ENCODE assay signal across 9 cellular contexts in the genomic region with DNA sequence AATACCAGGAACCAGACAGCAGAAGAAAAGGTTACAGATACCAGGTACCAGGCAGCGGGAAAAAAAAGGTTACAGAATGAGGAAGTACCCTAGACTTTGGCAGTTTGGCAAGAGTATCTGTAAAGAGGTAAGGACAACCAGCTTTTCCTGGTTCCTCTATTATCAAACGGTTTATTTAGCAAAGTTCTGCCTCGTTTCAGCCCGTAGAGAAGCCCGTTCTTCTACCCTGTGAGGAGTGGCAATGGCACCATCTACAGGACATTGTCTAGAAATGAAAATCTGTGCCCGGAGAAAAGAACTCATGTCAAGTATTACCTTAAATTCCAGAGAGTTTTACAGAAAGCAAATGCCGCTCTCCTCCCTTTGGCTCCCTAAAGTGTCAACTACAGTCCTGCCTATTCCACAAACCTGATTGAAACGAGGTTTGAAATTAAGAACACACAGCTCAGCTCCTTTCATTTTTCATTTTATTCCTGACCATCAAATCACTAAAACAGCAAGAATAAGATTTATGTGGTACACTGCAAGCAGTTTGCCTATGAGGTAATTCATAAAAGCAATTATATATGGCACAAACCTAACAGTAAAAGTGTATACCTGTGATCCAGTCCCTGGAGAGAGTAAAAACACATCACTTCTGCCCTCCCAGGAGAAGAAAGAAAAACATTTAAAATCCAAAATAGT.
DNase-seq lines count a peak whose midpoint lies in the region; ATAC-seq and TF ChIP-seq lines count a peak whose summit lies in the region.
"Had no signal": no experiment of that assay in that cellular context is flagged by ENCODE, and none has a peak within 500 bp of the region (broad histone marks: within the 10 kb centered on the region; RNA-seq: fewer than 3 reads in every experiment).

No MANE protein-coding gene starts in this region.

- H2BK15ac ChIP-seq in neuronal stem cell (ENCODE audit: low read length): no peak overlapping the region

- H3K36me3 ChIP-seq in esophagus muscularis mucosa (no peaks in the 10 kb centered on the region), neuronal stem cell (replicated peaks in 1 of 2; ENCODE audit: control insufficient read depth in 2 of 2, insufficient read depth in 2 of 2, low read length in 2 of 2) (no peaks in the 10 kb centered on the region)

- no peak overlapping the region for H2BK12ac ChIP-seq in neuronal stem cell (ENCODE audit: low read length)

- no peaks in the 10 kb centered on the region for H3K9me3 ChIP-seq in esophagus muscularis mucosa
- peaks cover 0 to 3% of the 10 kb centered on the region in 2 donors for H3K9me3 ChIP-seq in neuronal stem cell (replicated peaks in 1 of 2; ENCODE audit: control insufficient read depth in 2 of 2, insufficient read depth in 1 of 2, low read depth in 1 of 2, low read length in 2 of 2)

- DNase-seq in D341Med (ENCODE audit: low spot score) (peak; percentile 41), HT1080 (ENCODE audit: low read depth) (peak; percentile 14), RWPE1 (ENCODE audit: low spot score) (peak; percentile 38), esophagus muscularis mucosa (ENCODE audit: extremely low spot score) (no peak), neuronal stem cell (ENCODE audit: low spot score) (peak; percentile 50)
- no peak for DNase-seq in effector CD4-positive, alpha-beta T cell

- CTCF ChIA-PET in RWPE1 (lab: Yijun Ruan, JAX): interaction anchor here (0.6 to 0.8 kb wide), 2 partner anchors 103 to 1123 kb away, joined by 3 to 4 read pairs; no protein-coding TSS in a partner anchor

- TF ChIP-seq EP300 in esophagus muscularis mucosa (IDR thresholded peaks at IDR 0.05): no peak

- H2AK5ac ChIP-seq in neuronal stem cell (ENCODE audit: low read depth, low read length): no peak overlapping the region

- POLR2A ChIA-PET in RWPE1 (lab: Yijun Ruan, JAX; ENCODE audit: low non-redundant PET): no interaction called here

- H2AFZ ChIP-seq in neuronal stem cell (ENCODE audit: low read length): no peak overlapping the region

- intact Hi-C loops in esophagus muscularis mucosa (cut with DNase I): no loop called here

- H3K4me1 ChIP-seq in esophagus muscularis mucosa: no peaks in the 10 kb centered on the region
- no peaks in the 10 kb centered on the region for H3K4me1 ChIP-seq in neuronal stem cell (ENCODE audit: control insufficient read depth in 2 of 2, insufficient read depth in 1 of 2, low read depth in 1 of 2, low read length in 2 of 2)

- no peak for ATAC-seq in GM18870 (IDR thresholded peaks at IDR 0.05; ENCODE audit: unreplicated experiment)
- ATAC-seq in GM18520 (IDR thresholded peaks at IDR 0.05; ENCODE audit: unreplicated experiment): no peak

- TF ChIP-seq POLR2A in esophagus muscularis mucosa (IDR thresholded peaks at IDR 0.05; ENCODE audit: low read depth): no peak

- H3K27me3 ChIP-seq in esophagus muscularis mucosa (no peaks in the 10 kb centered on the region), neuronal stem cell (ENCODE audit: control insufficient read depth in 3 of 3, insufficient read depth in 3 of 3, low read depth in 1 of 3, low read length in 3 of 3) (no peaks in the 10 kb centered on the region)

- no peak overlapping the region for H4K8ac ChIP-seq in neuronal stem cell (ENCODE audit: low read depth, low read length)

- no peak overlapping the region for H2BK5ac ChIP-seq in neuronal stem cell (ENCODE audit: low read length)

- TF ChIP-seq CTCF in RWPE1 (conservative IDR thresholded peaks at IDR 0.05; ENCODE audit: low read depth) (peak; percentile 57), esophagus muscularis mucosa (IDR thresholded peaks at IDR 0.05) (peak; percentile 41 to 54 (median 42))

- H3K4me3 ChIP-seq in esophagus muscularis mucosa: no peak overlapping the region
- no peak overlapping the region for H3K4me3 ChIP-seq in neuronal stem cell (ENCODE audit: low read length in 2 of 2)
- H3K4me3 ChIP-seq: lung had no signal

- WGBS in esophagus muscularis mucosa: 11% methylated on average over 8 of the region's 8 CpGs
- no CpG with 5 or more reads among the region's 8 CpGs for WGBS in neuronal stem cell (ENCODE audit: extremely low coverage in 2 of 2, insufficient read length in 2 of 2, insufficient replicate concordance in 1 of 2), 2 donors

- no peak overlapping the region for H3K18ac ChIP-seq in neuronal stem cell (ENCODE audit: low read length)

- H3K27ac ChIP-seq in RWPE1 (no peak overlapping the region), esophagus muscularis mucosa (replicated peaks in 1 of 4) (no peak overlapping the region), neuronal stem cell (replicated peaks; ENCODE audit: low read length) (no peak overlapping the region)

- H3K79me1 ChIP-seq in neuronal stem cell (ENCODE audit: low read depth, low read length): no peaks in the 10 kb centered on the region

- no peak overlapping the region for H3K14ac ChIP-seq in neuronal stem cell (ENCODE audit: low read length)

- no peak overlapping the region for H3K4me2 ChIP-seq in neuronal stem cell (ENCODE audit: insufficient read depth, low read length, poor library complexity, severe bottlenecking)

- H3K23ac ChIP-seq in neuronal stem cell (ENCODE audit: low read depth, low read length, poor library complexity): no peak overlapping the region

- no peak overlapping the region for H2BK120ac ChIP-seq in neuronal stem cell (ENCODE audit: low read depth, low read length)

- H3K9ac ChIP-seq in neuronal stem cell (ENCODE audit: low read depth, low read length, poor library complexity): no peak overlapping the region

- no peak overlapping the region for H4K91ac ChIP-seq in neuronal stem cell (ENCODE audit: low read depth, low read length, poor library complexity)

- no peak overlapping the region for H3K4ac ChIP-seq in neuronal stem cell (ENCODE audit: low read length)

Comparison
In these comparisons a context has a peak if more than half of its experiments do, and no peak if none do; other contexts are left out.
1. DNase-seq: peak in D341Med (single experiment), HT1080 (single experiment), RWPE1 (single experiment) and neuronal stem cell (single experiment); none in esophagus muscularis mucosa (single experiment) and effector CD4-positive, alpha-beta T cell (single experiment).